1 cellular context compared by ENCODE assay signal in the genomic region with DNA sequence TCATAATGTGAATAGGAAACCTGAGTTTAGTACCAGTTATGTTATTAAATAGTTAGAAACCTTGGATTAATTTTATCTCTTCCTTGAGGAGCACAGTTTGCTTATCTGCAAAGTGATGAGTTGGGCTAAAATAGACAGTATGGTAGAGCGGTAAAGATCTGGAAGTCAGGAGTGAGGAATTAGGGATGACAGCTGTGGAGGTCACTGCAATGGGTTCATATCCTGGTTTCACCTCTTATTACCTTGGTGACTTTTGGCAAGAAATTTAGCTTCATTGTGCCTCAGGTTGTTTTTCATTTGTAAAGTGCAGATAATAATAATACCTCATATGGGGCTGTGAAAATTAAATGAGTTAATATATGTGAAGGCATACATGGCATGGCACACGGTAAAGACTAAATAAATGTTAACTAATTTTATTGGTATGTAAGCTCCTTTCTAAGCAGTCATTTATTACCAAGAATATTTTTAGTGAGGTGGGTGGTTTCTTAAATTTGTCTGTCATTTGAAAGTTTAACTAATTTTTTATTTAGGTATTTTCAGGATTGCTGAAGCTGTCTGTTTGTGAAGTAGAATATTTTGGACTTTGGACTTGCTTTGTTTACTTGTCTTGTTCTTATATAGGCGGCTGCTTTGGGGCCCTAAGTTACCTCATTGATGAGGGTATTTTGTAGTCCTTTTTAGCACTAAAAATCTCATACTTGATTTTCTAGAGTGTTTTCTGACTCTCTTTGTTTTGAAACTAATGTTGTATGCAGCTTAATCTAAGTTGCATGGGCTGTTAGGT.
A peak's percentile ranks its signal among the peaks of the same experiment; 100 is the strongest.
TF ChIP-seq lines count a peak whose summit lies in the region.

No MANE protein-coding gene starts in this region.

TF ChIP-seq in HEK293, 187 proteins besides CTCF, POLR2A, EP300 and RAD21:
- TF ChIP-seq, protein P1, sequence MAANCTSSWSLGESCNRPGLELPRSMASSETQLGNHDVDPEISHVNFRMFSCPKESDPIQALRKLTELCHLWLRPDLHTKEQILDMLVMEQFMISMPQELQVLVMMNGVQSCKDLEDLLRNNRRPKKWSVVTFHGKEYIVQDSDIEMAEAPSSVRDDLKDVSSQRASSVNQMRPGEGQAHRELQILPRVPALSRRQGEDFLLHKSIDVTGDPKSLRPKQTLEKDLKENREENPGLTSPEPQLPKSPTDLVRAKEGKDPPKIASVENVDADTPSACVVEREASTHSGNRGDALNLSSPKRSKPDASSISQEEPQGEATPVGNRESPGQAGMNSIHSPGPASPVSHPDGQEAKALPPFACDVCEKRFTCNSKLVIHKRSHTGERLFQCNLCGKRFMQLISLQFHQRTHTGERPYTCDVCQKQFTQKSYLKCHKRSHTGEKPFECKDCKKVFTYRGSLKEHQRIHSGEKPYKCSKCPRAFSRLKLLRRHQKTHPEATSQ (tag by site-specific recombination; IDR thresholded peaks at IDR 0.05), result no peak
- TF ChIP-seq ZNF664 (tag by site-specific recombination; IDR thresholded peaks at IDR 0.05), result peak; percentile 64; the same call in 1 of the 2 replicates
